Comparison of ENCODE assay signal across 1 cellular context in genomic region chr9:105127863-105128220, GRCh38.
A peak's percentile ranks its signal among the peaks of the same experiment; 100 is the strongest.
TF ChIP-seq lines count a peak whose summit lies in the region.

No MANE protein-coding gene starts in this region.

TF ChIP-seq in GM12878, 131 proteins besides CTCF, POLR2A, EP300 and RAD21 (continued from another document):
- TF ChIP-seq E4F1 (IDR thresholded peaks at IDR 0.05; ENCODE audit: borderline replicate concordance, partially characterized antibody) (no peak), MTA2 (IDR thresholded peaks at IDR 0.05; ENCODE audit: low read depth) (peak; percentile 80), ETV6 (conservative IDR thresholded peaks at IDR 0.05 in 1 of 2, IDR thresholded peaks at IDR 0.05 in 1 of 2; ENCODE audit: borderline replicate concordance in 1 of 2, low read depth in 1 of 2) (peak in 1 of 2 experiments; percentile 37; a peak in 1 of 4 replicates), PAX5 (IDR thresholded peaks at IDR 0.05; ENCODE audit: borderline replicate concordance, low read depth, low read length) (peak; percentile 25; the same call in 1 of the 2 replicates), STAT3 (IDR thresholded peaks at IDR 0.05; ENCODE audit: low read depth, low read length) (no peak), ZNF592 (IDR thresholded peaks at IDR 0.05) (no peak), ATF7 (IDR thresholded peaks at IDR 0.05; ENCODE audit: low read depth) (no peak), BCL11A (IDR thresholded peaks at IDR 0.05; ENCODE audit: low read depth, low read length) (peak; percentile 77; the same call in 1 of the 2 replicates), NR2C1 (IDR thresholded peaks at IDR 0.05) (no peak), RUNX3 (IDR thresholded peaks at IDR 0.05; ENCODE audit: low read length) (peak; percentile 83), EED (IDR thresholded peaks at IDR 0.05; ENCODE audit: low read depth) (peak; percentile 37; the same call in 1 of the 2 replicates), FOXM1 (IDR thresholded peaks at IDR 0.05; ENCODE audit: low read depth, low read length) (no peak), IKZF1 (conservative IDR thresholded peaks at IDR 0.05) (0 out of 2 replicates have a peak, but pooled peaks have one; percentile 30), KAT2A (conservative IDR thresholded peaks at IDR 0.05; ENCODE audit: control insufficient read depth, low read depth, low read length) (no peak), TCF12 (IDR thresholded peaks at IDR 0.05; ENCODE audit: low read depth, low read length) (peak; percentile 9; the same call in 1 of the 2 replicates), IKZF2 (IDR thresholded peaks at IDR 0.05) (peak; percentile 51 to 66; a peak in 2 of 4 replicates), CHD4 (IDR thresholded peaks at IDR 0.05) (no peak)
TF ChIP-seq in GM12878: peak in this region for 10.
